In the genomic region with DNA sequence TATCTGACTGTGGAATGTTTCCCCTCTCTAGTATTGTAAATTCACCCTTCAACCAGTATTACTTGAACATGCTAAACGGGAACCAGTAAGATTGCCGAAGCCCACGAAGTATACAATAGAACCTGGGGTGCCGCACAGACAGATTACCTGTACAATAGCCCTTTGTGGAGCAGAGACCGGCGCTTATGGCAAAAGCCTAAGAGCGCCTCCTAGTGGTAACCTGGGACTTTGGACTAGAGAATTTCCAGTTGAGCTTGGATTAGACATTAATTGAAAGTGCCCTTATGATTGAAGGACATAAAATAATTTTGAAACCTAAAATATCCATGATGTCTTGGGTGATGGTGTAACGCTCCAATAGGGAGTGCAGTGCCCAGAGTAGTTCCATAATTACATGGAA, we compare ENCODE assay signal across 9 cellular contexts. TPM values are rescaled to one million over a fixed set of nuclear protein-coding genes. Genes with fewer than 3 reads are reported as not detected.
DNase-seq lines count a peak whose midpoint lies in the region; ATAC-seq and TF ChIP-seq lines count a peak whose summit lies in the region.
"Had no signal": no experiment of that assay in that cellular context is flagged by ENCODE, and none has a peak within 500 bp of the region (broad histone marks: within the 10 kb centered on the region; RNA-seq: fewer than 3 reads in every experiment).

No MANE protein-coding gene starts in this region.

- H3K4me3 Mint-ChIP-seq in activated T-helper 1 cell treated with anti-CD3 and anti-CD28 coated beads, Interleukin-12 subunit alpha, Interleukin-12 subunit beta, Interleukin-2, Interleukin-4 antibody, amounts not matched to agents 30 ng/mL and 10 ng/mL and 1 ng/mL, durations not matched to agents 14 hours and 24 hours and 36 hours, result no peak overlapping the region
- H3K4me3 Mint-ChIP-seq: T-helper 1 cell treated with Interleukin-12 subunit alpha and Interleukin-12 subunit beta and Interleukin-4 antibody, amounts not matched to agents 30 μg/mL and 1 μg/mL, for 36 hours had no signal

- no peaks in the 10 kb centered on the region for H3K9me3 Mint-ChIP-seq in activated T-helper 1 cell treated with anti-CD3 and anti-CD28 coated beads, Interleukin-12 subunit alpha, Interleukin-12 subunit beta, Interleukin-2, Interleukin-4 antibody, amounts not matched to agents 30 ng/mL and 10 ng/mL and 1 ng/mL, durations not matched to agents 14 hours and 24 hours and 36 hours
- H3K9me3 Mint-ChIP-seq: T-helper 1 cell treated with Interleukin-12 subunit alpha and Interleukin-12 subunit beta and Interleukin-4 antibody, amounts not matched to agents 30 μg/mL and 1 μg/mL, for 36 hours had no signal

- H3K27me3 Mint-ChIP-seq in activated T-helper 1 cell treated with anti-CD3 and anti-CD28 coated beads, Interleukin-12 subunit alpha, Interleukin-12 subunit beta, Interleukin-2, Interleukin-4 antibody, amounts not matched to agents 30 ng/mL and 10 ng/mL and 1 ng/mL, durations not matched to agents 14 hours and 24 hours and 36 hours (ENCODE audit: insufficient read depth), result no peaks in the 10 kb centered on the region

- WGBS in tibial nerve, 2 donors, result 2 to 17% methylated on average over 8 of the region's 8 CpGs

- H3K36me3 ChIP-seq in tibial nerve, result no peaks in the 10 kb centered on the region

- TF ChIP-seq CTCF in foreskin fibroblast (IDR thresholded peaks at IDR 0.05; ENCODE audit: low read depth, low read length) (peak; percentile 63), tibial nerve (IDR thresholded peaks at IDR 0.05) (peak; percentile 60 to 73 (median 62))

- H3K27ac Mint-ChIP-seq in activated T-helper 1 cell treated with anti-CD3 and anti-CD28 coated beads, Interleukin-12 subunit alpha, Interleukin-12 subunit beta, Interleukin-2, Interleukin-4 antibody, amounts not matched to agents 30 ng/mL and 10 ng/mL and 1 ng/mL, durations not matched to agents 14 hours and 24 hours and 36 hours, result no peak overlapping the region
- H3K27ac Mint-ChIP-seq: T-helper 1 cell treated with Interleukin-12 subunit alpha and Interleukin-12 subunit beta and Interleukin-4 antibody, amounts not matched to agents 30 μg/mL and 1 μg/mL, for 36 hours had no signal

- no peak for TF ChIP-seq POLR2A in tibial nerve (IDR thresholded peaks at IDR 0.05)

- H3K27ac ChIP-seq in tibial nerve, result no peak overlapping the region

- intact Hi-C loops in activated T-helper 1 cell treated with anti-CD3 and anti-CD28 coated beads, Interleukin-12 subunit alpha, Interleukin-12 subunit beta, Interleukin-2, Interleukin-4 antibody, amounts not matched to agents 30 ng/mL and 10 ng/mL and 1 ng/mL, durations not matched to agents 14 hours and 24 hours and 36 hours (cut with micrococcal nuclease), result loop anchor here (1.0 to 10.0 kb wide), 7 partner anchors 18 to 640 kb away; partner anchors contain the start of genes UBA1, USP11 and ZNF41

- H3K4me1 Mint-ChIP-seq in activated T-helper 1 cell treated with anti-CD3 and anti-CD28 coated beads, Interleukin-12 subunit alpha, Interleukin-12 subunit beta, Interleukin-2, Interleukin-4 antibody, amounts not matched to agents 30 ng/mL and 10 ng/mL and 1 ng/mL, durations not matched to agents 14 hours and 24 hours and 36 hours (ENCODE audit: low read depth), result peaks cover 12% of the 10 kb centered on the region

- no peaks in the 10 kb centered on the region for H3K9me3 ChIP-seq in tibial nerve

- H3K27me3 ChIP-seq in tibial nerve, result peaks cover 0 to 5% of the 10 kb centered on the region in 2 donors

- H3K4me3 ChIP-seq in foreskin fibroblast (ENCODE audit: low read depth in 1 of 2, low read length in 2 of 2) (no peak overlapping the region), tibial nerve (no peak overlapping the region)

- DNase-seq in DMS153 treated with DMSO at 0.1 percent for 48 hours (lab: John Stamatoyannopoulos, UW; ENCODE audit: unreplicated experiment), result peak; percentile 39
- peak; percentile 40 for DNase-seq in LHCN-M2 (ENCODE audit: low read depth)
- DNase-seq in RPMI7951 (ENCODE audit: low read depth), result peak; percentile 60
- peak; percentile 48 for DNase-seq in activated T-helper 1 cell treated with anti-CD3 and anti-CD28 coated beads, Interleukin-12 subunit alpha, Interleukin-12 subunit beta, Interleukin-2, Interleukin-4 antibody, amounts not matched to agents 30 ng/mL and 10 ng/mL and 1 ng/mL, durations not matched to agents 14 hours and 24 hours and 36 hours (ENCODE audit: low spot score)
- peak; percentile 29 to 70 for DNase-seq in foreskin fibroblast
- peak; percentile 18 for DNase-seq in occipital lobe (lab: John Stamatoyannopoulos, UW)
- peak; percentile 17 to 71 for DNase-seq in tibial nerve (ENCODE audit: low spot score in 2 of 2)

- no peaks in the 10 kb centered on the region for H3K4me1 ChIP-seq in tibial nerve

- TF ChIP-seq EP300 in tibial nerve (IDR thresholded peaks at IDR 0.05), result peak in 1 of 2 donors; percentile 26

- no peak for ATAC-seq in GM19324 (IDR thresholded peaks at IDR 0.05; ENCODE audit: low FRiP score, unreplicated experiment)

- no peaks in the 10 kb centered on the region for H3K36me3 Mint-ChIP-seq in activated T-helper 1 cell treated with anti-CD3 and anti-CD28 coated beads, Interleukin-12 subunit alpha, Interleukin-12 subunit beta, Interleukin-2, Interleukin-4 antibody, amounts not matched to agents 30 ng/mL and 10 ng/mL and 1 ng/mL, durations not matched to agents 14 hours and 24 hours and 36 hours (ENCODE audit: low read depth)

RNA-seq across cellular contexts. Expression of gene ZNF157, which starts 14.1 kb away (rescaled TPM):
- total RNA-seq in LHCN-M2 (2014; rRNA removed), result 0.06 TPM in 1 of 2 replicates, not detected in the other
- 0.02 TPM for polyA plus RNA-seq in LHCN-M2 (2012)
- 0.48 and 0.59 TPM in 2 replicates for total RNA-seq in RPMI7951 (2014; rRNA removed; shearing (Covaris generic))
- 0.34 and 0.49 TPM in 2 replicates for total RNA-seq in activated T-helper 1 cell treated with anti-CD3 and anti-CD28 coated beads, Interleukin-12 subunit alpha, Interleukin-12 subunit beta, Interleukin-2, Interleukin-4 antibody, amounts not matched to agents 30 ng/mL and 10 ng/mL and 1 ng/mL, durations not matched to agents 14 hours and 24 hours and 36 hours
- total RNA-seq in occipital lobe, result 4.7 TPM
- total RNA-seq in tibial nerve, result 1 to 10 TPM in 1 of 4 donors, under 1 TPM in 3; 0.60 to 1.3 (median 0.72) TPM
